29 cellular contexts compared by ENCODE assay signal in the genomic region with DNA sequence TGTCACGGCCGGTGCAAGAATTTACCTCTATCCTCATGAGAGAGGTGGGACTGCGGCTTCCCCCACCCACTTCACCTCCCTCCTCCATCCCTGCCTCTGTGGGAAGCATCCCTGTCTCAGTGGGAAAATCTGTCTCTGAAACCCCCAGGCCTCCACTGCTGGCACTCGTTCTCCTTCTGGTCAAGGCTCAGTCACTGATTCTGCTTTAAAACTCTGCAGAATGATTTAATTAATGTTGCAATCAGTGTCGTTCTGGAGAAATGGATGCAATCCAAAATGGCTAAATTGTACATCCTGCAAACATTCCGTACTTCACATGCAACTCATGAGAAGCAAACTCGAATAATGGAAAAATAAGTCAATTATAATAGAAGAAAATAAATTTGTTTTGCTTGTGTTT. TPM values are rescaled to one million over a fixed set of nuclear protein-coding genes. Genes with fewer than 3 reads are reported as not detected.
DNase-seq lines count a peak whose midpoint lies in the region; ATAC-seq and TF ChIP-seq lines count a peak whose summit lies in the region.
"Had no signal": no experiment of that assay in that cellular context is flagged by ENCODE, and none has a peak within 500 bp of the region (broad histone marks: within the 10 kb centered on the region; RNA-seq: fewer than 3 reads in every experiment).

No MANE protein-coding gene starts in this region.

- no peak overlapping the region for H3K4me3 ChIP-seq in BJ (ENCODE audit: low read depth, low read length)
- no peak overlapping the region for H3K4me3 ChIP-seq in SK-N-SH (ENCODE audit: low read depth in 2 of 2, low read length in 1 of 2)
- no peak overlapping the region for H3K4me3 ChIP-seq in transverse colon
- H3K4me3 ChIP-seq: BLaER1 treated with 17β-estradiol and CSF1 and Interleukin-3, amounts not matched to agents 10 nM and 100 nM; cardiac muscle cell; gastrocnemius medialis; left lung; SK-N-MC; thoracic aorta had no signal

- H3K27me3 ChIP-seq in BJ (ENCODE audit: control insufficient read depth, insufficient read depth, low read length) (no peaks in the 10 kb centered on the region), SK-N-SH (ENCODE audit: insufficient read depth) (no peaks in the 10 kb centered on the region; the same call in 1 of the 2 replicates), transverse colon (no peaks in the 10 kb centered on the region)
- H3K27me3 ChIP-seq: gastrocnemius medialis, left lung had no signal

- H3K9me2 ChIP-seq in SK-N-SH, result no peaks in the 10 kb centered on the region

- no peaks in the 10 kb centered on the region for H3K79me2 ChIP-seq in SK-N-SH (ENCODE audit: insufficient read depth)

- POLR2A ChIA-PET in BJ (lab: Charles Lee) (no interaction called here), SK-N-SH (lab: Yijun Ruan, JAX) (no interaction called here)

- H3K36me3 ChIP-seq in BJ (ENCODE audit: control insufficient read depth, insufficient read depth, low read length), result 0 out of 2 replicates have a peak, but pooled peaks cover 1% of the 10 kb centered on the region
- H3K36me3 ChIP-seq in SK-N-SH (replicated peaks in 1 of 2; ENCODE audit: control insufficient read depth in 1 of 2, insufficient read depth in 2 of 2, low read length in 1 of 2), result no peaks in the 10 kb centered on the region
- no peaks in the 10 kb centered on the region for H3K36me3 ChIP-seq in transverse colon
- H3K36me3 ChIP-seq: BLaER1 treated with 17β-estradiol and CSF1 and Interleukin-3, amounts not matched to agents 10 nM and 100 nM; cardiac muscle cell; gastrocnemius medialis; left lung; thoracic aorta; WERI-Rb-1 had no signal

- H3K27ac ChIP-seq in SK-N-SH (ENCODE audit: low read depth in 2 of 2, low read length in 1 of 2), result no peak overlapping the region
- H3K27ac ChIP-seq in transverse colon, result peak overlapping the region; percentile 4 to 17 (median 16)
- H3K27ac ChIP-seq: BLaER1 treated with 17β-estradiol and CSF1 and Interleukin-3, amounts not matched to agents 10 nM and 100 nM; cardiac muscle cell; left lung; SK-N-MC; WERI-Rb-1 had no signal

- 28% methylated on average over 7 of the region's 7 CpGs for WGBS in SK-N-SH (ENCODE audit: low lambda C conversion rate)
- 50 to 79% methylated on average over 3 to 7 of the region's 7 CpGs for WGBS in transverse colon (ENCODE audit: low coverage in 1 of 2), 2 donors

- TF ChIP-seq EP300 in SK-N-SH (IDR thresholded peaks at IDR 0.05; ENCODE audit: borderline replicate concordance in 1 of 2, low read depth in 1 of 2, low read length in 1 of 2), result peak in 1 of 2 experiments; percentile 44; a peak in 2 of 4 replicates
- TF ChIP-seq EP300 in transverse colon (IDR thresholded peaks at IDR 0.05; ENCODE audit: low read depth), result no peak

- DNase-seq in BJ (ENCODE audit: low read depth), result peak; percentile 74
- peak; percentile 60 for DNase-seq in SK-N-SH
- peak; percentile 90 for DNase-seq in fibroblast of peridontal ligament (ENCODE audit: extremely low read depth)
- DNase-seq in transverse colon, result no peak
- no peak for DNase-seq in H4 (ENCODE audit: low spot score)
- DNase-seq in DMS53 (lab: John Stamatoyannopoulos, UW), result no peak
- DNase-seq: activated CD4-positive, alpha-beta T cell treated with anti-CD3 and anti-CD28 coated beads, Interleukin-2, amount 10 ng/mL, durations not matched to agents 7 days and 5 days; activated CD8-positive, alpha-beta memory T cell treated with anti-CD3 and anti-CD28 coated beads, Interleukin-2, amount 10 ng/mL, durations not matched to agents 7 days and 5 days; activated naive CD4-positive, alpha-beta T cell treated with anti-CD3 and anti-CD28 coated beads for 36 hours; activated T-cell treated with anti-CD3 and anti-CD28 coated beads, Interleukin-2, amount 50 U/mL, for 72 hours; Caco-2; dermis blood vessel endothelial cell; DMS79 treated with DMSO at 0.1 percent for 48 hours; gastrocnemius medialis; hippocampal formation; immature natural killer cell; left lung; naive thymus-derived CD8-positive, alpha-beta T cell; NCI-H1694; NCI-H69; stimulated activated CD4-positive, alpha-beta T cell treated with anti-CD3 and anti-CD28 coated beads, Interleukin-4, amount 100 ng/mL, for 24 hours; stimulated activated naive CD4-positive, alpha-beta T cell; WERI-Rb-1 had no signal

- intact Hi-C loops in transverse colon (cut with DNase I; ENCODE audit: low total_unique reads), result no loop called here

- no peak overlapping the region for H3K4me2 ChIP-seq in SK-N-SH
- H3K4me2 ChIP-seq: BLaER1 treated with 17β-estradiol and CSF1 and Interleukin-3, amounts not matched to agents 10 nM and 100 nM had no signal

- in situ Hi-C loops in transverse colon (cut with MboI; ENCODE audit: low pct_ligation_motif_present in 1 of 4, low pct_unique_long_range_greater_than_20kb in 1 of 4, low sequenced_read_pairs in 3 of 4), result loop anchor here in 2 of 4 donors (10.0 kb wide), 2 partner anchors 69 to 291 kb away; no protein-coding TSS in a partner anchor

- TF ChIP-seq RAD21 in SK-N-SH (IDR thresholded peaks at IDR 0.05; ENCODE audit: low read length), result no peak

- H3K9ac ChIP-seq in SK-N-SH, result no peak overlapping the region
- H3K9ac ChIP-seq: BLaER1 treated with 17β-estradiol and CSF1 and Interleukin-3, amounts not matched to agents 10 nM and 100 nM had no signal

- H4K20me1 ChIP-seq in SK-N-SH (ENCODE audit: insufficient read depth), result no peaks in the 10 kb centered on the region
- H4K20me1 ChIP-seq: BLaER1 treated with 17β-estradiol and CSF1 and Interleukin-3, amounts not matched to agents 10 nM and 100 nM had no signal

- H3K9me3 ChIP-seq in SK-N-SH, result no peaks in the 10 kb centered on the region
- H3K9me3 ChIP-seq in transverse colon, result no peaks in the 10 kb centered on the region
- H3K9me3 ChIP-seq: BLaER1 treated with 17β-estradiol and CSF1 and Interleukin-3, amounts not matched to agents 10 nM and 100 nM; Caco-2; gastrocnemius medialis; left lung; thoracic aorta had no signal

- H3K4me1 ChIP-seq in SK-N-SH (ENCODE audit: control insufficient read depth in 1 of 2, insufficient read depth in 2 of 2, low read depth in 1 of 2, low read length in 1 of 2), result peaks cover 6 to 18% of the 10 kb centered on the region in 2 experiments; a peak in 2 of 4 replicates
- peaks cover 0 to 27% (median 12%) of the 10 kb centered on the region in 4 donors for H3K4me1 ChIP-seq in transverse colon
- H3K4me1 ChIP-seq: Caco-2, gastrocnemius medialis had no signal

- CTCF ChIA-PET in BJ (lab: Yijun Ruan, JAX), result interaction anchor here (1.1 to 2.3 kb wide), 5 partner anchors 8 to 329 kb away, joined by 4 to 11 read pairs (median 5); no protein-coding TSS in a partner anchor
- CTCF ChIA-PET in SK-N-SH (lab: Yijun Ruan, JAX), result interaction anchor here (0.9 to 1.8 kb wide), 2 partner anchors 8 to 86 kb away, joined by 3 to 7 read pairs; no protein-coding TSS in a partner anchor

- TF ChIP-seq CTCF in BJ (IDR thresholded peaks at IDR 0.05; ENCODE audit: insufficient read depth, low read depth, low read length) (no peak), SK-N-SH (IDR thresholded peaks at IDR 0.05) (no peak), transverse colon (IDR thresholded peaks at IDR 0.05) (no peak)

- no peak overlapping the region for H2AFZ ChIP-seq in SK-N-SH (ENCODE audit: low read depth)

- H3F3A ChIP-seq in SK-N-SH (replicated peaks; ENCODE audit: insufficient read depth), result peaks cover 10% of the 10 kb centered on the region

- no peak for TF ChIP-seq POLR2A in transverse colon (IDR thresholded peaks at IDR 0.05)

- no peak for ATAC-seq in GM18909 (IDR thresholded peaks at IDR 0.05; ENCODE audit: poor library complexity, unreplicated experiment)
- ATAC-seq: activated CD8-positive, alpha-beta memory T cell treated with anti-CD3 and anti-CD28 coated beads, Interleukin-2, amount 10 ng/mL, durations not matched to agents 7 days and 5 days; activated T-cell treated with anti-CD3 and anti-CD28 coated beads, Interleukin-2, amount 50 U/mL, for 72 hours; gastrocnemius medialis; left lung; naive thymus-derived CD8-positive, alpha-beta T cell; right cardiac atrium had no signal

TF ChIP-seq in SK-N-SH, 30 proteins besides CTCF, POLR2A, EP300 and RAD21 (continues in another document):
- TF ChIP-seq, protein P1, sequence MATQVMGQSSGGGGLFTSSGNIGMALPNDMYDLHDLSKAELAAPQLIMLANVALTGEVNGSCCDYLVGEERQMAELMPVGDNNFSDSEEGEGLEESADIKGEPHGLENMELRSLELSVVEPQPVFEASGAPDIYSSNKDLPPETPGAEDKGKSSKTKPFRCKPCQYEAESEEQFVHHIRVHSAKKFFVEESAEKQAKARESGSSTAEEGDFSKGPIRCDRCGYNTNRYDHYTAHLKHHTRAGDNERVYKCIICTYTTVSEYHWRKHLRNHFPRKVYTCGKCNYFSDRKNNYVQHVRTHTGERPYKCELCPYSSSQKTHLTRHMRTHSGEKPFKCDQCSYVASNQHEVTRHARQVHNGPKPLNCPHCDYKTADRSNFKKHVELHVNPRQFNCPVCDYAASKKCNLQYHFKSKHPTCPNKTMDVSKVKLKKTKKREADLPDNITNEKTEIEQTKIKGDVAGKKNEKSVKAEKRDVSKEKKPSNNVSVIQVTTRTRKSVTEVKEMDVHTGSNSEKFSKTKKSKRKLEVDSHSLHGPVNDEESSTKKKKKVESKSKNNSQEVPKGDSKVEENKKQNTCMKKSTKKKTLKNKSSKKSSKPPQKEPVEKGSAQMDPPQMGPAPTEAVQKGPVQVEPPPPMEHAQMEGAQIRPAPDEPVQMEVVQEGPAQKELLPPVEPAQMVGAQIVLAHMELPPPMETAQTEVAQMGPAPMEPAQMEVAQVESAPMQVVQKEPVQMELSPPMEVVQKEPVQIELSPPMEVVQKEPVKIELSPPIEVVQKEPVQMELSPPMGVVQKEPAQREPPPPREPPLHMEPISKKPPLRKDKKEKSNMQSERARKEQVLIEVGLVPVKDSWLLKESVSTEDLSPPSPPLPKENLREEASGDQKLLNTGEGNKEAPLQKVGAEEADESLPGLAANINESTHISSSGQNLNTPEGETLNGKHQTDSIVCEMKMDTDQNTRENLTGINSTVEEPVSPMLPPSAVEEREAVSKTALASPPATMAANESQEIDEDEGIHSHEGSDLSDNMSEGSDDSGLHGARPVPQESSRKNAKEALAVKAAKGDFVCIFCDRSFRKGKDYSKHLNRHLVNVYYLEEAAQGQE (IDR thresholded peaks at IDR 0.05; ENCODE audit: low read depth, low read length), result no peak
- no peak for TF ChIP-seq GATA2 (CRISPR knock-in tag; IDR thresholded peaks at IDR 0.05)

RNA-seq across cellular contexts. Expression of a gene that starts 5.6 kb away (rescaled TPM):
- polyA plus RNA-seq in BJ (2011; rRNA removed), result 37.6 and 67.0 TPM in 2 replicates
- 110 and 137 TPM in 2 replicates for polyA minus RNA-seq in BJ (2011; rRNA and poly(A)+ RNA removed)
- polyA plus RNA-seq in SK-N-SH (2012; rRNA removed), result 1.2 and 2.7 TPM in 2 replicates
- polyA plus RNA-seq in SK-N-SH (2012; cell fraction: cytosol; rRNA removed), result 1.2 and 1.6 TPM in 2 replicates
- 1.9 and 2.0 TPM in 2 replicates for polyA plus RNA-seq in SK-N-SH (2012; cell fraction: nucleus; rRNA removed)
- total RNA-seq in transverse colon, result 10 to 100 TPM; 18.7 to 37.7 (median 28.9) TPM
- total RNA-seq in H4 (2014; rRNA removed; shearing (Covaris generic)), result 31.0 and 36.5 TPM in 2 replicates

RNA-seq across cellular contexts. Expression of a gene that starts 24.8 kb away (rescaled TPM):
- polyA plus RNA-seq in BJ (2011; rRNA removed), result 771 and 1,498 TPM in 2 replicates
- polyA minus RNA-seq in BJ (2011; rRNA and poly(A)+ RNA removed), result 50.1 and 61.7 TPM in 2 replicates
- polyA plus RNA-seq in SK-N-SH (2012; rRNA removed), result 1,261 and 1,610 TPM in 2 replicates
- polyA plus RNA-seq in SK-N-SH (2012; cell fraction: cytosol; rRNA removed), result 2,029 and 2,591 TPM in 2 replicates
- 305 and 380 TPM in 2 replicates for polyA plus RNA-seq in SK-N-SH (2012; cell fraction: nucleus; rRNA removed)
- total RNA-seq in transverse colon, result 100 to 1,000 TPM in 3 of 4 donors, 10 to 100 TPM in 1; 71.8 to 702 (median 370) TPM
- 875 and 975 TPM in 2 replicates for total RNA-seq in H4 (2014; rRNA removed; shearing (Covaris generic))

Comparison
In these comparisons a context has a peak if more than half of its experiments do, and no peak if none do; other contexts are left out.
1. DNase-seq: peak in BJ (single experiment), SK-N-SH (single experiment) and fibroblast of peridontal ligament (single experiment); none in transverse colon (single experiment), H4 (single experiment) and DMS53 (single experiment).
2. H3K27ac ChIP-seq: peak in transverse colon (4 of 4); none in SK-N-SH (0 of 2).